In genomic region chr5:177607452-177608192, GRCh38 we compare ENCODE assay signal across 8 cellular contexts. TPM values are rescaled to one million over a fixed set of nuclear protein-coding genes. Genes with fewer than 3 reads are reported as not detected.
DNase-seq lines count a peak whose midpoint lies in the region; ATAC-seq, FAIRE-seq and TF ChIP-seq lines count a peak whose summit lies in the region.

No MANE protein-coding gene starts in this region.

- no peak overlapping the region for H3K27ac Mint-ChIP-seq in T-helper 2 cell treated with Interferon-gamma antibody and Interleukin-4, amounts not matched to agents 5 μg/mL and 100 μg/mL, for 36 hours

- peak; percentile 64 for DNase-seq in CD1c-positive myeloid dendritic cell (ENCODE audit: extremely low spot score)
- peak; percentile 85 for DNase-seq in H54 (ENCODE audit: insufficient read length, low spot score)
- peak; percentile 82 for DNase-seq in NCI-H2029 (lab: John Stamatoyannopoulos, UW)
- DNase-seq in T-helper 2 cell treated with Interferon-gamma antibody and Interleukin-4, amounts not matched to agents 5 μg/mL and 100 μg/mL, for 36 hours (ENCODE audit: low spot score): peak; percentile 44
- peak; percentile 94 for DNase-seq in astrocyte of the hippocampus (ENCODE audit: low read depth, low spot score)
- DNase-seq in iPS DF 6.9 (ENCODE audit: low read depth, low spot score): peak; percentile 60
- DNase-seq in small intestine: peak; percentile 82

- H3K4me1 Mint-ChIP-seq in T-helper 2 cell treated with Interferon-gamma antibody and Interleukin-4, amounts not matched to agents 5 μg/mL and 100 μg/mL, for 36 hours (ENCODE audit: low read depth): no peaks in the 10 kb centered on the region

- H3K36me3 ChIP-seq in iPS DF 6.9 (ENCODE audit: control insufficient read depth, insufficient read depth, low read length) (peaks cover 5% of the 10 kb centered on the region; the same call in 1 of the 2 replicates), small intestine (ENCODE audit: control insufficient read depth in 2 of 2, insufficient read depth in 2 of 2, low read length in 2 of 2) (no peaks in the 10 kb centered on the region)

- H3K4me1 ChIP-seq in iPS DF 6.9 (ENCODE audit: control insufficient read depth, insufficient read depth, low read length) (peaks cover 3% of the 10 kb centered on the region), small intestine (ENCODE audit: control insufficient read depth in 2 of 2, insufficient read depth in 1 of 2, low read depth in 1 of 2, low read length in 1 of 2) (no peaks in the 10 kb centered on the region)

- H3K27me3 Mint-ChIP-seq in T-helper 2 cell treated with Interferon-gamma antibody and Interleukin-4, amounts not matched to agents 5 μg/mL and 100 μg/mL, for 36 hours (ENCODE audit: low read depth): no peaks in the 10 kb centered on the region

- H3K27ac ChIP-seq in iPS DF 6.9 (ENCODE audit: low read length): no peak overlapping the region
- H3K27ac ChIP-seq in small intestine (ENCODE audit: low read depth in 1 of 2, low read length in 1 of 2): no peak overlapping the region

- H3K27me3 ChIP-seq in iPS DF 6.9 (ENCODE audit: control insufficient read depth, insufficient read depth, low read length): no peaks in the 10 kb centered on the region
- H3K27me3 ChIP-seq in small intestine (ENCODE audit: control insufficient read depth in 2 of 2, insufficient read depth in 2 of 2, low read length in 2 of 2): no peaks in the 10 kb centered on the region

- no peak for TF ChIP-seq POLR2A in H54 (IDR thresholded peaks at IDR 0.05; ENCODE audit: low read depth, low read length)

- no peaks in the 10 kb centered on the region for H3K36me3 Mint-ChIP-seq in T-helper 2 cell treated with Interferon-gamma antibody and Interleukin-4, amounts not matched to agents 5 μg/mL and 100 μg/mL, for 36 hours (ENCODE audit: low read depth)

- no peak for ATAC-seq in GM19035 (IDR thresholded peaks at IDR 0.05; ENCODE audit: unreplicated experiment)

- no peaks in the 10 kb centered on the region for H3K9me3 Mint-ChIP-seq in T-helper 2 cell treated with Interferon-gamma antibody and Interleukin-4, amounts not matched to agents 5 μg/mL and 100 μg/mL, for 36 hours

- H3K4me3 Mint-ChIP-seq in T-helper 2 cell treated with Interferon-gamma antibody and Interleukin-4, amounts not matched to agents 5 μg/mL and 100 μg/mL, for 36 hours: no peak overlapping the region

- H3K9me3 ChIP-seq in iPS DF 6.9 (ENCODE audit: control insufficient read depth, insufficient read depth, low read length) (no peaks in the 10 kb centered on the region), small intestine (ENCODE audit: control insufficient read depth, low read depth) (no peaks in the 10 kb centered on the region)

- WGBS in iPS DF 6.9 (ENCODE audit: insufficient coverage, insufficient read length): no CpG with 5 or more reads among the region's 15 CpGs
- WGBS in small intestine, 3 donors: 22 to 29% (median 25%) methylated on average over 14 to 15 of the region's 15 CpGs

- H3K4me3 ChIP-seq in iPS DF 6.9 (ENCODE audit: low read length) (no peak overlapping the region), small intestine (ENCODE audit: low read depth in 1 of 2, low read length in 2 of 2) (no peak overlapping the region)

- FAIRE-seq in H54 (lab: Jason Lieb, UNC) (no peak), small intestine (lab: Jason Lieb, UNC) (no peak)

RNA-seq across cellular contexts. Expression of gene B4GALT7, which starts 7.7 kb away (rescaled TPM):
- 10 to 100 TPM; 10.5 to 29.0 (median 22.7) TPM for polyA plus RNA-seq in small intestine

RNA-seq across cellular contexts. Expression of gene TMED9, which starts 15.6 kb away (rescaled TPM):
- polyA plus RNA-seq in small intestine: 100 to 1,000 TPM in 1 of 3 donors, 10 to 100 TPM in 2; 34.9 to 183 (median 44.6) TPM

RNA-seq across cellular contexts. Expression of gene FAM193B, which starts 53.3 kb away (rescaled TPM):
- polyA plus RNA-seq in small intestine: 100 to 1,000 TPM in 2 of 3 donors, 10 to 100 TPM in 1; 68.7 to 336 (median 239) TPM

Comparison
In these comparisons a context has a peak if more than half of its experiments do, and no peak if none do; other contexts are left out.
1. DNase-seq: peak in every context shown above with its lines; median percentile 94 in astrocyte of the hippocampus; 85 in H54; 82 in NCI-H2029; 82 in small intestine; 64 in CD1c-positive myeloid dendritic cell; 60 in iPS DF 6.9; 44 in T-helper 2 cell treated with Interferon-gamma antibody and Interleukin-4, amounts not matched to agents 5 μg/mL and 100 μg/mL, for 36 hours.